22 cellular contexts compared by ENCODE assay signal in genomic region chrX:119410854-119411253, GRCh38. TPM values are rescaled to one million over a fixed set of nuclear protein-coding genes. Genes with fewer than 3 reads are reported as not detected.
DNase-seq lines count a peak whose midpoint lies in the region; ATAC-seq, FAIRE-seq and TF ChIP-seq lines count a peak whose summit lies in the region.
"Had no signal": no experiment of that assay in that cellular context is flagged by ENCODE, and none has a peak within 500 bp of the region (broad histone marks: within the 10 kb centered on the region; RNA-seq: fewer than 3 reads in every experiment).

No MANE protein-coding gene starts in this region.

- H4K8ac ChIP-seq in IMR-90 (ENCODE audit: low read depth in 2 of 2, low read length in 2 of 2), result no peak overlapping the region

- H3K9me3 ChIP-seq in A549 (no peaks in the 10 kb centered on the region), IMR-90 (ENCODE audit: control insufficient read depth, insufficient read depth, low read length) (no peaks in the 10 kb centered on the region), esophagus muscularis mucosa (no peaks in the 10 kb centered on the region)
- H3K9me3 ChIP-seq: HAP-1, ovary, right atrium auricular region, upper lobe of left lung had no signal

- H3K14ac ChIP-seq in IMR-90 (replicated peaks; ENCODE audit: low read depth, low read length), result no peak overlapping the region

- peak overlapping the region; percentile 78 for H3K27ac Mint-ChIP-seq in osteocyte (ENCODE audit: unreplicated experiment)
- H3K27ac Mint-ChIP-seq: effector memory CD8-positive, alpha-beta T cell; natural killer cell had no signal

- H3K56ac ChIP-seq in IMR-90 (ENCODE audit: extremely low read depth, insufficient read depth, low read length), result no peak overlapping the region

- H3K79me1 ChIP-seq in IMR-90 (ENCODE audit: low read depth in 1 of 2, low read length in 2 of 2), result peaks cover 0 to 6% of the 10 kb centered on the region in 2 experiments; a peak in 2 of 4 replicates

- FAIRE-seq in A549 (lab: Jason Lieb, UNC), result no peak
- FAIRE-seq: colon had no signal

- H3K18ac ChIP-seq in IMR-90 (ENCODE audit: low read depth, low read length), result no peak overlapping the region

- H2BK5ac ChIP-seq in IMR-90 (ENCODE audit: low read depth, low read length, poor library complexity, severe bottlenecking), result no peak overlapping the region

- TF ChIP-seq EP300 in A549 (IDR thresholded peaks at IDR 0.05), result no peak
- TF ChIP-seq EP300 in esophagus muscularis mucosa (IDR thresholded peaks at IDR 0.05), result no peak

- H4K91ac ChIP-seq in IMR-90 (ENCODE audit: insufficient read depth, low read depth, low read length), result no peak overlapping the region

- intact Hi-C loops in IMR-90 (cut with micrococcal nuclease) (no loop called here), esophagus muscularis mucosa (cut with DNase I) (no loop called here)

- H3K9ac ChIP-seq in IMR-90 (ENCODE audit: low read depth, low read length), result no peak overlapping the region

- no peaks in the 10 kb centered on the region for H3K27me3 Mint-ChIP-seq in osteocyte (ENCODE audit: unreplicated experiment)
- H3K27me3 Mint-ChIP-seq: brain; effector memory CD8-positive, alpha-beta T cell had no signal

- no peak overlapping the region for H4K5ac ChIP-seq in IMR-90 (ENCODE audit: low read depth, low read length)

- H3K9me1 ChIP-seq in IMR-90 (ENCODE audit: insufficient read depth, low read length), result peaks cover 3% of the 10 kb centered on the region; the same call in 1 of the 2 replicates

- H3K4me1 ChIP-seq in A549 (peaks cover 51% of the 10 kb centered on the region), IMR-90 (ENCODE audit: control insufficient read depth, insufficient read depth, low read length) (no peaks in the 10 kb centered on the region), esophagus muscularis mucosa (peaks cover 0 to 9% (median 1%) of the 10 kb centered on the region in 4 donors)
- H3K4me1 ChIP-seq: right atrium auricular region, upper lobe of left lung had no signal

- H3K27me3 ChIP-seq in IMR-90 (ENCODE audit: control insufficient read depth, insufficient read depth, low read length) (no peaks in the 10 kb centered on the region), esophagus muscularis mucosa (no peaks in the 10 kb centered on the region)
- H3K27me3 ChIP-seq: ovary, right atrium auricular region, upper lobe of left lung had no signal

- no peak overlapping the region for H2AK5ac ChIP-seq in IMR-90 (ENCODE audit: low read depth, low read length)

- CTCF ChIA-PET in A549 (lab: Yijun Ruan, JAX) (interaction anchor here (0.7 to 1.6 kb wide), 4 partner anchors 10 to 106 kb away, joined by 3 to 4 read pairs (median 4); no protein-coding TSS in a partner anchor), IMR-90 (lab: Yijun Ruan, JAX) (no interaction called here)

- DNase-seq in A549 (ENCODE audit: low read depth in 1 of 2, low spot score in 1 of 2), result no peak
- DNase-seq in IMR-90, result no peak
- DNase-seq in esophagus muscularis mucosa (ENCODE audit: extremely low spot score), result no peak
- DNase-seq in osteocyte (ENCODE audit: extremely low spot score, unreplicated experiment), result no peak
- no peak for DNase-seq in NCI-H2196 treated with DMSO at 0.1 percent for 48 hours (lab: John Stamatoyannopoulos, UW; ENCODE audit: unreplicated experiment)
- DNase-seq in Kasumi-1 (lab: John Stamatoyannopoulos, UW), result no peak
- DNase-seq: activated CD4-positive, alpha-beta T cell treated with anti-CD3 and anti-CD28 coated beads, Interleukin-2, amount 50 U/mL, for 4 hours; activated CD8-positive, alpha-beta memory T cell treated with anti-CD3 and anti-CD28 coated beads, Interleukin-2, amount 50 U/mL, for 48 hours; activated effector memory CD4-positive, alpha-beta T cell treated with Interleukin-2 at 50 U/mL for 16 hours; effector memory CD8-positive, alpha-beta T cell; natural killer cell; NCI-H1105; NCI-H2029 treated with DMSO at 0.1 percent for 48 hours; stimulated activated CD4-positive, alpha-beta T cell treated with anti-CD3 and anti-CD28 coated beads, Interleukin-15, amount 100 ng/mL, for 24 hours had no signal

- H3K36me3 ChIP-seq in IMR-90 (ENCODE audit: control insufficient read depth, insufficient read depth, low read length), result no peaks in the 10 kb centered on the region; the same call in 1 of the 2 replicates
- peaks cover 0 to 10% (median 0%) of the 10 kb centered on the region in 4 donors for H3K36me3 ChIP-seq in esophagus muscularis mucosa
- H3K36me3 ChIP-seq: ovary, right atrium auricular region had no signal

- H3K4me3 Mint-ChIP-seq in osteocyte (ENCODE audit: unreplicated experiment), result no peak overlapping the region
- H3K4me3 Mint-ChIP-seq: brain; effector memory CD8-positive, alpha-beta T cell; natural killer cell had no signal

- no peak overlapping the region for H2BK20ac ChIP-seq in IMR-90 (ENCODE audit: low read depth, low read length)

- H3K4me1 Mint-ChIP-seq in osteocyte (ENCODE audit: unreplicated experiment), result peaks cover 13% of the 10 kb centered on the region
- H3K4me1 Mint-ChIP-seq: brain, natural killer cell had no signal

- no peak overlapping the region for H3K23ac ChIP-seq in IMR-90 (ENCODE audit: low read depth, low read length)

- no peak overlapping the region for H2AK9ac ChIP-seq in IMR-90 (replicated peaks; ENCODE audit: low read depth, low read length, poor library complexity)

- no peak for TF ChIP-seq RAD21 in A549 (conservative IDR thresholded peaks at IDR 0.05 in 1 of 2, IDR thresholded peaks at IDR 0.05 in 1 of 2)
- no peak for TF ChIP-seq RAD21 in IMR-90 (IDR thresholded peaks at IDR 0.05; ENCODE audit: low read length)

- H3K36me3 Mint-ChIP-seq in osteocyte (ENCODE audit: unreplicated experiment), result peaks cover 9% of the 10 kb centered on the region
- H3K36me3 Mint-ChIP-seq: brain, natural killer cell had no signal

- WGBS in A549 (ENCODE audit: missing lambda C conversion rate), result 81% methylated on average over 3 of the region's 3 CpGs
- whole genome bisulfite sequencing in IMR-90 (ENCODE audit: extremely low coverage in 2 of 2, insufficient read length in 1 of 2), 2 experiments, result no CpG with 5 or more reads among the region's 3 CpGs
- WGBS in esophagus muscularis mucosa, result no CpG with 5 or more reads among the region's 3 CpGs

- H3K4me3 ChIP-seq in A549, result no peak overlapping the region
- H3K4me3 ChIP-seq in IMR-90 (ENCODE audit: insufficient read depth, low read depth, low read length), result no peak overlapping the region
- no peak overlapping the region for H3K4me3 ChIP-seq in esophagus muscularis mucosa
- H3K4me3 ChIP-seq: HAP-1, ovary, right atrium auricular region, upper lobe of left lung had no signal

- in situ Hi-C loops in IMR-90 (cut with MboI; ENCODE audit: low sequenced_read_pairs), result no loop called here

- peak overlapping the region; percentile 94 to 96 for H3K27ac ChIP-seq in A549
- no peak overlapping the region for H3K27ac ChIP-seq in IMR-90 (ENCODE audit: insufficient read depth, low read length)
- H3K27ac ChIP-seq in esophagus muscularis mucosa (replicated peaks in 1 of 4), result peak overlapping the region; percentile 20 to 57 (median 38)
- H3K27ac ChIP-seq: ovary, right atrium auricular region, upper lobe of left lung had no signal

- dilution Hi-C loops in IMR-90 (cut with HindIII; ENCODE audit: low sequenced_read_pairs, unreplicated experiment), result no loop called here

- H4K20me1 ChIP-seq in IMR-90 (ENCODE audit: insufficient read depth, low read length), result 0 out of 2 replicates have a peak, but pooled peaks cover 4% of the 10 kb centered on the region

- TF ChIP-seq POLR2A in A549 (IDR thresholded peaks at IDR 0.05; ENCODE audit: low read length), result no peak
- TF ChIP-seq POLR2A in IMR-90 (IDR thresholded peaks at IDR 0.05; ENCODE audit: low read depth, low read length), result no peak
- no peak for TF ChIP-seq POLR2A in esophagus muscularis mucosa (IDR thresholded peaks at IDR 0.05; ENCODE audit: low read depth)

- POLR2A ChIA-PET in A549 (lab: Yijun Ruan, JAX) (interaction anchor here (1.1 to 2.4 kb wide), 3 partner anchors 11 to 174 kb away, joined by 4 to 10 read pairs (median 6); partner anchors contain the start of genes SLC25A43 and SLC25A5), IMR-90 (lab: Charles Lee; ENCODE audit: unreplicated experiment) (interaction anchor here (0.6 kb wide), 1 partner anchor 190 kb away, joined by 3 read pairs; no protein-coding TSS in a partner anchor)

- BruUV-seq in IMR-90 (replicated peaks; lab: Mats Ljungman, UMichigan), result no TSS peak

- H3K9me3 Mint-ChIP-seq in osteocyte (ENCODE audit: unreplicated experiment), result peaks cover 5% of the 10 kb centered on the region
- H3K9me3 Mint-ChIP-seq: effector memory CD8-positive, alpha-beta T cell; natural killer cell had no signal

- TF ChIP-seq CTCF in A549 (IDR thresholded peaks at IDR 0.05) (no peak), IMR-90 (conservative IDR thresholded peaks at IDR 0.05; ENCODE audit: low read depth, low read length) (no peak), esophagus muscularis mucosa (IDR thresholded peaks at IDR 0.05) (no peak), osteocyte (IDR thresholded peaks at IDR 0.05) (no peak)

- H2BK120ac ChIP-seq in IMR-90 (ENCODE audit: low read depth, low read length), result no peak overlapping the region

- H3K4ac ChIP-seq in IMR-90 (ENCODE audit: low read depth, low read length), result peak overlapping the region; percentile 25; the same call in 1 of the 2 replicates

- H2BK15ac ChIP-seq in IMR-90 (ENCODE audit: low read depth, low read length), result no peak overlapping the region

- ATAC-seq in A549, result peak; percentile 46 to 51; a peak in 4 of 6 replicates
- ATAC-seq in IMR-90 (ENCODE audit: low read depth), result no peak
- ATAC-seq in GM18858 (IDR thresholded peaks at IDR 0.05; ENCODE audit: unreplicated experiment), result no peak
- ATAC-seq in HG03439 (IDR thresholded peaks at IDR 0.05; ENCODE audit: unreplicated experiment), result no peak
- ATAC-seq: effector memory CD8-positive, alpha-beta T cell; natural killer cell had no signal

- no peak overlapping the region for H2AFZ ChIP-seq in IMR-90 (replicated peaks; ENCODE audit: low read length, poor library complexity)

- peak overlapping the region; percentile 69 for H3K4me2 ChIP-seq in A549
- no peak overlapping the region for H3K4me2 ChIP-seq in IMR-90 (ENCODE audit: low read depth, low read length)

RNA-seq across cellular contexts. Expression of gene SLC25A43, which starts 11.7 kb away (rescaled TPM):
- polyA plus RNA-seq in A549 (2011; rRNA removed) (31.2 and 41.9 TPM in 2 replicates), A549 (2017; fragmentation: RNase III; extraction: RNeasy Plus Mini Kit Qiagen cat#74134 plus additional on column Dnase treatment) (25.0 to 27.4 TPM (median 26.5 TPM) in 3 replicates), IMR-90 (2012; rRNA removed) (10.3 and 12.3 TPM in 2 replicates)
- 28.2 and 39.1 TPM in 2 replicates for polyA plus RNA-seq in A549 (2012; cell fraction: cytosol; rRNA removed)
- polyA plus RNA-seq in A549 (2012; cell fraction: nucleus; rRNA removed), result 11.1 and 16.4 TPM in 2 replicates
- 13.4 and 16.7 TPM in 2 replicates for polyA minus RNA-seq in A549 (2011; rRNA and poly(A)+ RNA removed)
- total RNA-seq in IMR-90 (2012; rRNA removed) (12.2 and 12.5 TPM in 2 replicates), esophagus muscularis mucosa (10 to 100 TPM in 3 of 4 donors, 1 to 10 TPM in 1; 6.6 to 15.4 (median 13.0) TPM), osteocyte (10.8 and 13.9 TPM in 2 replicates)
- polyA plus RNA-seq in IMR-90 (2012; cell fraction: cytosol; rRNA removed), result 8.3 and 8.5 TPM in 2 replicates
- polyA plus RNA-seq in IMR-90 (2012; cell fraction: nucleus; rRNA removed; ENCODE audit: low replicate concordance), result 3.6 and 8.0 TPM in 2 replicates

RNA-seq across cellular contexts. Expression of gene SLC25A5, which starts 57.4 kb away (rescaled TPM):
- 739 and 750 TPM in 2 replicates for polyA plus RNA-seq in A549 (2011; rRNA removed)
- polyA plus RNA-seq in A549 (2012; cell fraction: cytosol; rRNA removed), result 992 and 1,002 TPM in 2 replicates
- polyA plus RNA-seq in A549 (2012; cell fraction: nucleus; rRNA removed), result 1,027 and 1,105 TPM in 2 replicates
- polyA plus RNA-seq in A549 (2017; fragmentation: RNase III; extraction: RNeasy Plus Mini Kit Qiagen cat#74134 plus additional on column Dnase treatment), result 604 to 638 TPM (median 625 TPM) in 3 replicates
- 805 and 878 TPM in 2 replicates for polyA minus RNA-seq in A549 (2011; rRNA and poly(A)+ RNA removed)
- total RNA-seq in IMR-90 (2012; rRNA removed), result 216 and 282 TPM in 2 replicates
- 247 and 337 TPM in 2 replicates for polyA plus RNA-seq in IMR-90 (2012; rRNA removed)
- 176 and 222 TPM in 2 replicates for polyA plus RNA-seq in IMR-90 (2012; cell fraction: cytosol; rRNA removed)
- 114 and 168 TPM in 2 replicates for polyA plus RNA-seq in IMR-90 (2012; cell fraction: nucleus; rRNA removed; ENCODE audit: low replicate concordance)
- 100 to 1,000 TPM; 268 to 328 (median 299) TPM for total RNA-seq in esophagus muscularis mucosa
- 245 TPM in 2 replicates for total RNA-seq in osteocyte

Comparison
In these comparisons a context has a peak if more than half of its experiments do, and no peak if none do; other contexts are left out.
1. ATAC-seq: peak in A549 (2 of 2); none in IMR-90 (single experiment), GM18858 (single experiment) and HG03439 (single experiment).